Comparison of ENCODE assay signal across 18 cellular contexts in genomic region chr22:27086728-27087450, GRCh38.
"Had no signal": no experiment of that assay in that cellular context is flagged by ENCODE, and none has a peak within 500 bp of the region (broad histone marks: within the 10 kb centered on the region; RNA-seq: fewer than 3 reads in every experiment).

No MANE protein-coding gene starts in this region.

- H3K4me1 Mint-ChIP-seq: immature natural killer cell; mesothelial cell of epicardium; stimulated activated memory B cell treated with anti-CD40 and anti-IgM and Interleukin-4, amounts not matched to agents 10 μg/mL and 1 μg/mL and 100 μg/mL, for 72 hours had no signal

- H3K9me3 ChIP-seq: breast epithelium, neutrophil had no signal

- H3K36me3 Mint-ChIP-seq: activated naive CD8-positive, alpha-beta T cell; immature natural killer cell; mesothelial cell of epicardium; stimulated activated memory B cell treated with anti-CD40 and anti-IgM and Interleukin-4, amounts not matched to agents 10 μg/mL and 1 μg/mL and 100 μg/mL, for 72 hours had no signal

- H3K27ac ChIP-seq: breast epithelium, gastrocnemius medialis, heart left ventricle, neutrophil, tibial nerve had no signal

- H3K4me1 ChIP-seq: breast epithelium, gastrocnemius medialis, heart left ventricle, tibial nerve had no signal

- DNase-seq: activated CD4-positive, alpha-beta T cell treated with anti-CD3 and anti-CD28 coated beads, Interleukin-2, amount 50 U/mL, for 1 hour; activated CD8-positive, alpha-beta memory T cell treated with anti-CD3 and anti-CD28 coated beads for 24 hours; activated gamma-delta T cell treated with Interleukin-2 at 50 U/mL for 16 hours; cerebellar nuclear complex; erythroblast; gastrocnemius medialis; heart left ventricle; immature natural killer cell; stimulated activated CD4-positive, alpha-beta T cell treated with anti-CD3 and anti-CD28 coated beads, Interleukin-2, amount 100 ng/mL, for 48 hours; T-helper 1 cell; T1000 had no signal

- H3K27ac Mint-ChIP-seq: activated naive CD8-positive, alpha-beta T cell; immature natural killer cell; mesothelial cell of epicardium; stimulated activated memory B cell treated with anti-CD40 and anti-IgM and Interleukin-4, amounts not matched to agents 10 μg/mL and 1 μg/mL and 100 μg/mL, for 72 hours had no signal

- H3K9me3 Mint-ChIP-seq: immature natural killer cell, mesothelial cell of epicardium had no signal

- H3K4me3 Mint-ChIP-seq: activated naive CD8-positive, alpha-beta T cell; immature natural killer cell; mesothelial cell of epicardium; stimulated activated memory B cell treated with anti-CD40 and anti-IgM and Interleukin-4, amounts not matched to agents 10 μg/mL and 1 μg/mL and 100 μg/mL, for 72 hours had no signal

- ATAC-seq: activated CD4-positive, CD25-positive, alpha-beta regulatory T cell treated with anti-CD3 and anti-CD28 coated beads, Interleukin-2, amount 50 U/mL, for 24 hours; gastrocnemius medialis; heart left ventricle; stimulated activated memory B cell treated with anti-CD40 and anti-IgM and Interleukin-4, amounts not matched to agents 10 μg/mL and 1 μg/mL and 100 μg/mL, for 72 hours had no signal

- H3K4me3 ChIP-seq: breast epithelium, gastrocnemius medialis, heart left ventricle, tibial nerve had no signal

- H3K36me3 ChIP-seq: breast epithelium, gastrocnemius medialis, heart left ventricle, neutrophil, tibial nerve had no signal
